1 cellular context compared by ENCODE assay signal in the genomic region with DNA sequence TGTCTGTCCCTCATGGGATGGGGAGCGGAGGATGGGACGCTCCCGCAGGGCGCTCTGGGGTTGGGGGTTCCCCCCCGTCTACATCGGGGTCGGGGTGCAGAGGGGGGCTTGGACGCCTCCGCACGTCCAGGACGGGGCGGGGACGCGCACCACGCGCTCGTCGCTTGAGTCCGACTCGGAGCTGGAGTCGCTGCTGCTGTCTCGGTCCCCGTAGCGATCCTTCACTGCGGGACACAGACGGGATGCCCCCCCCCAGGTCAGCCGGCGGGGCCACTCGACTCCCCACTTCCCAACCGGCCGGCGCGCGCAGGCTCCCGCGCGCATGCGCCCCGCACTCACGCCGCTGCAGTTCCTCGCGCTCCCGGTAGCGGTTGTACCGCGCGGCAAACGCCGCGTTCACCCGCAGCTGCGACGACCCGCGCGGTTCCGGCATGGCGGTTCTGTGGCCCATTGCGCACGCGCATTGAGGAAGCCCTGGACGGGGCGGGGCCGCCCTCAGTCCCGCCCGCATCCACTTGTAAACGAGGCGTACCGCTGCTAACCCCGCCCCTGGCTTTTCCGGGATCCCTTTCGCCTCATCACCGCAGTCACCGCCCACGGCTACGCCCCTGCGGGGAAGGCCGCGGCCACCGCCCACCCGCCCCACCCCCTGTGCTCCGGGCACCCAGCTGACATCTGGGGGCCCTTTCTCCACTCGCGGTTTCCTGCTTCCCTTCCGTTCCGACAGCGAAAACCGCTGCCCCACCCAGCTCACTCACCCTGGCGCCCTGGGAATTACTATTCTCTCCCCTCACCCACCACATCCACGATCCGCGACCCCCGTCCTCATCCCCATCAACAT.
TF ChIP-seq lines count a peak whose summit lies in the region.

A gene (minus strand): TSS at position 444 of the 841 bp plus-strand sequence. CDS start 11 bp downstream, at position 433.

TF ChIP-seq in K562, 482 proteins besides CTCF, POLR2A, EP300 and RAD21 (continued from another document and continues in another):
- TF ChIP-seq, protein P1, sequence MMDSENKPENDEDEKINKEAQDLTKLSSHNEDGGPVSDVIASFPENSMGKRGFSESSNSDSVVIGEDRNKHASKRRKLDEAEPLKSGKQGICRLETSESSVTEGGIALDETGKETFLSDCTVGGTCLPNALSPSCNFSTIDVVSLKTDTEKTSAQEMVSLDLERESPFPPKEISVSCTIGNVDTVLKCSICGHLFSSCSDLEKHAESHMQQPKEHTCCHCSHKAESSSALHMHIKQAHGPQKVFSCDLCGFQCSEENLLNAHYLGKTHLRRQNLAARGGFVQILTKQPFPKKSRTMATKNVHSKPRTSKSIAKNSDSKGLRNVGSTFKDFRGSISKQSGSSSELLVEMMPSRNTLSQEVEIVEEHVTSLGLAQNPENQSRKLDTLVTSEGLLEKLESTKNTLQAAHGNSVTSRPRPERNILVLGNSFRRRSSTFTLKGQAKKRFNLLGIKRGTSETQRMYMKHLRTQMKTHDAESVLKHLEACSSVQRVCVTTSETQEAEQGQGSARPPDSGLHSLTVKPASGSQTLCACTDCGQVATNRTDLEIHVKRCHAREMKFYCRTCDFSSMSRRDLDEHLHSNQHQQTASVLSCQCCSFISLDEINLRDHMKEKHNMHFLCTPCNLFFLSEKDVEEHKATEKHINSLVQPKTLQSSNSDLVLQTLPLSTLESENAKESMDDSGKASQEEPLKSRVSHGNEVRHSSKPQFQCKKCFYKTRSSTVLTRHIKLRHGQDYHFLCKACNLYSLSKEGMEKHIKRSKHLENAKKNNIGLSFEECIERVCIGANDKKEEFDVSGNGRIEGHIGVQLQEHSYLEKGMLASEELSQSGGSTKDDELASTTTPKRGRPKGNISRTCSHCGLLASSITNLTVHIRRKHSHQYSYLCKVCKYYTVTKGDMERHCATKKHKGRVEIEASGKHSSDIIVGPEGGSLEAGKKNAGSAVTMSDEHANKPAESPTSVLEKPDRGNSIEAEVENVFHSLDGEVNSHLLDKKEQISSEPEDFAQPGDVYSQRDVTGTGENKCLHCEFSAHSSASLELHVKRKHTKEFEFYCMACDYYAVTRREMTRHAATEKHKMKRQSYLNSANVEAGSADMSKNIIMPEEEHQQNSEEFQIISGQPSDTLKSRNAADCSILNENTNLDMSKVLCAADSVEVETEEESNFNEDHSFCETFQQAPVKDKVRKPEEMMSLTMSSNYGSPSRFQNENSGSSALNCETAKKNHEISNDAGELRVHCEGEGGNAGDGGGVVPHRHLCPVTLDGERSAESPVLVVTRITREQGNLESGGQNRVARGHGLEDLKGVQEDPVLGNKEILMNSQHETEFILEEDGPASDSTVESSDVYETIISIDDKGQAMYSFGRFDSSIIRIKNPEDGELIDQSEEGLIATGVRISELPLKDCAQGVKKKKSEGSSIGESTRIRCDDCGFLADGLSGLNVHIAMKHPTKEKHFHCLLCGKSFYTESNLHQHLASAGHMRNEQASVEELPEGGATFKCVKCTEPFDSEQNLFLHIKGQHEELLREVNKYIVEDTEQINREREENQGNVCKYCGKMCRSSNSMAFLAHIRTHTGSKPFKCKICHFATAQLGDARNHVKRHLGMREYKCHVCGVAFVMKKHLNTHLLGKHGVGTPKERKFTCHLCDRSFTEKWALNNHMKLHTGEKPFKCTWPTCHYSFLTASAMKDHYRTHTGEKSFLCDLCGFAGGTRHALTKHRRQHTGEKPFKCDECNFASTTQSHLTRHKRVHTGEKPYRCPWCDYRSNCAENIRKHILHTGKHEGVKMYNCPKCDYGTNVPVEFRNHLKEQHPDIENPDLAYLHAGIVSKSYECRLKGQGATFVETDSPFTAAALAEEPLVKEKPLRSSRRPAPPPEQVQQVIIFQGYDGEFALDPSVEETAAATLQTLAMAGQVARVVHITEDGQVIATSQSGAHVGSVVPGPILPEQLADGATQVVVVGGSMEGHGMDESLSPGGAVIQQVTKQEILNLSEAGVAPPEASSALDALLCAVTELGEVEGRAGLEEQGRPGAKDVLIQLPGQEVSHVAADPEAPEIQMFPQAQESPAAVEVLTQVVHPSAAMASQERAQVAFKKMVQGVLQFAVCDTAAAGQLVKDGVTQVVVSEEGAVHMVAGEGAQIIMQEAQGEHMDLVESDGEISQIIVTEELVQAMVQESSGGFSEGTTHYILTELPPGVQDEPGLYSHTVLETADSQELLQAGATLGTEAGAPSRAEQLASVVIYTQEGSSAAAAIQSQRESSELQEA (IDR thresholded peaks at IDR 0.05; ENCODE audit: low read depth): no peak
- TF ChIP-seq SMAD2 (IDR thresholded peaks at IDR 0.05; ENCODE audit: low read depth, low read length) (no peak), SMARCA4 (IDR thresholded peaks at IDR 0.05) (no peak), PURB (CRISPR knock-in tag; IDR thresholded peaks at IDR 0.05; ENCODE audit: low read depth) (no peak), CREB1 (IDR thresholded peaks at IDR 0.05) (peak; percentile 58), CREB1 (CRISPR knock-in tag; IDR thresholded peaks at IDR 0.05) (peak; percentile 65; the same call in 1 of the 2 replicates), YY1 (IDR thresholded peaks at IDR 0.05; ENCODE audit: borderline replicate concordance in 1 of 3, control insufficient read depth in 1 of 3, extremely low read depth in 1 of 3, insufficient read depth in 3 of 3, insufficient read length in 1 of 3, insufficient replicate concordance in 2 of 3, low read depth in 1 of 3, low read length in 2 of 3) (peak; percentile 55 to 91 (median 86)), ESRRA (IDR thresholded peaks at IDR 0.05; ENCODE audit: borderline replicate concordance, low read depth) (peak; percentile 43; the same call in 1 of the 2 replicates), IFI16 (CRISPR knock-in tag; IDR thresholded peaks at IDR 0.05) (no peak), RFX5 (IDR thresholded peaks at IDR 0.05; ENCODE audit: low read depth, low read length) (no peak), TAF9B (IDR thresholded peaks at IDR 0.05; ENCODE audit: partially characterized antibody) (peak; percentile 33), HDAC2 (IDR thresholded peaks at IDR 0.05) (no peak), SPI1 (IDR thresholded peaks at IDR 0.05; ENCODE audit: borderline replicate concordance, low read depth, low read length) (no peak), ZNF212 (CRISPR knock-in tag; IDR thresholded peaks at IDR 0.05) (no peak), SAP30 (IDR thresholded peaks at IDR 0.05; ENCODE audit: borderline replicate concordance, insufficient read depth, low read depth, low read length, poor library complexity, severe bottlenecking) (peak; percentile 68), GATAD2A (IDR thresholded peaks at IDR 0.05) (no peak), MCM5 (IDR thresholded peaks at IDR 0.05; ENCODE audit: low read depth) (no peak), ERF (CRISPR knock-in tag; IDR thresholded peaks at IDR 0.05) (peak; percentile 29; the same call in 1 of the 2 replicates), ZNF165 (CRISPR knock-in tag; IDR thresholded peaks at IDR 0.05; ENCODE audit: borderline replicate concordance) (no peak), NR3C1 (CRISPR knock-in tag; IDR thresholded peaks at IDR 0.05) (peak; percentile 66; the same call in 1 of the 2 replicates), YBX1 (IDR thresholded peaks at IDR 0.05) (no peak), LCOR (CRISPR knock-in tag; IDR thresholded peaks at IDR 0.05) (no peak; the same call in 1 of the 2 replicates), GABPB1 (CRISPR knock-in tag; IDR thresholded peaks at IDR 0.05) (peak; percentile 78), ZBTB7A (IDR thresholded peaks at IDR 0.05; ENCODE audit: borderline replicate concordance, control insufficient read depth, low read depth, low read length) (peak; percentile 81; the same call in 1 of the 2 replicates), RBFOX2 (IDR thresholded peaks at IDR 0.05; ENCODE audit: low read depth, low read length) (peak; percentile 91)
- TF ChIP-seq, protein P2, sequence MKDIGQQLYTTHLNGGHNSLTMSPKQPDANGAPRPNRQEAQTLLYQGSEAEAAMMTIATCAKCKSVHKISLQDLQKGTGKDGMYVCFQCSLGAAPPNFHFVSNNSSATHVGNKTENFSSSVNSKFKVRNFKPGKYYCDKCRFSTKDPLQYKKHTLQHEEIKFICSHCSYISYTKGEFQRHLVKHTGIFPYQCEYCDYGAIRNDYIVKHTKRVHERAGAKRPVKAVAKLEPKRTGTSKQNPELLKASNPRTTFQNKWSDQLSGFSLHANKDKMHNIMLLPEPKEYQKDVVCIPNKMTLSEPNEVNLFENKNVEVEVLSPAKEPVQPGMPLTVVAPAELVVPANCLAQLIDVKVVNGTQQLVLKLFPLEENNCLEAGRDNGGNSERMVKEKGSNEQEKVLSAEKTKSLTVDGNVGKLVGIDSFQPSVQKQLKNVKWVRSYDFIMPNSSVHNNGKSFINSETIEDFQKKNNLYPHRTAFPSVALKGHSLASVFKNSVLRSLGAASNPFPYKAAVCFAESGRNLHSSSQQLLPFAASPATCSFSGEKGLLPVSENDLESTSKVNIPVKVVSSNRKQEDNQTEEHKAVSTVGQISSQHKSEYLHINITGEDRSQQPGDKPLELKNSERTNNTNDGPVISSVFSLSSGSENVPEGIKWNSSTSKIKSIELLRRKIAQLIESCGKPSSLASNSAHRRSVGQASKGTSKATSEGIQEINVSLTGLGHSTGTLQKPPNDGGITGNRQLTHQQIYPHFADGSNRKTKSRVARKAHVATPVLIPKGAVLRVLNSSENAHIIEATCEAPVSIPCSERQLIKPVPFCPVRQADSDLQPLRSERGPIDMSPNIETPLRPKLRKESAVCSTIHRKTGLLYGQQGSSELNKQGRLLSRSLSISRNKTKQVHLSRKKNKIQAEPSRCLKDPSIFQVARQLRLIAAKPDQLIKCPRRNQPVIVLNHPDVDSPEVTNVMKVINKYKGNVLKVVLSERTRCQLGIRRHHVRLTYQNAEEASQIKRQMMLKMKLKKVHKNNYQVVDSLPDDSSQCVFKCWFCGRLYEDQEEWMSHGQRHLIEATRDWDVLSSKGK (CRISPR knock-in tag; IDR thresholded peaks at IDR 0.05): no peak
- TF ChIP-seq, protein P3, sequence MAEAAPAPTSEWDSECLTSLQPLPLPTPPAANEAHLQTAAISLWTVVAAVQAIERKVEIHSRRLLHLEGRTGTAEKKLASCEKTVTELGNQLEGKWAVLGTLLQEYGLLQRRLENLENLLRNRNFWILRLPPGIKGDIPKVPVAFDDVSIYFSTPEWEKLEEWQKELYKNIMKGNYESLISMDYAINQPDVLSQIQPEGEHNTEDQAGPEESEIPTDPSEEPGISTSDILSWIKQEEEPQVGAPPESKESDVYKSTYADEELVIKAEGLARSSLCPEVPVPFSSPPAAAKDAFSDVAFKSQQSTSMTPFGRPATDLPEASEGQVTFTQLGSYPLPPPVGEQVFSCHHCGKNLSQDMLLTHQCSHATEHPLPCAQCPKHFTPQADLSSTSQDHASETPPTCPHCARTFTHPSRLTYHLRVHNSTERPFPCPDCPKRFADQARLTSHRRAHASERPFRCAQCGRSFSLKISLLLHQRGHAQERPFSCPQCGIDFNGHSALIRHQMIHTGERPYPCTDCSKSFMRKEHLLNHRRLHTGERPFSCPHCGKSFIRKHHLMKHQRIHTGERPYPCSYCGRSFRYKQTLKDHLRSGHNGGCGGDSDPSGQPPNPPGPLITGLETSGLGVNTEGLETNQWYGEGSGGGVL (CRISPR knock-in tag; IDR thresholded peaks at IDR 0.05): no peak
- TF ChIP-seq, protein P4, sequence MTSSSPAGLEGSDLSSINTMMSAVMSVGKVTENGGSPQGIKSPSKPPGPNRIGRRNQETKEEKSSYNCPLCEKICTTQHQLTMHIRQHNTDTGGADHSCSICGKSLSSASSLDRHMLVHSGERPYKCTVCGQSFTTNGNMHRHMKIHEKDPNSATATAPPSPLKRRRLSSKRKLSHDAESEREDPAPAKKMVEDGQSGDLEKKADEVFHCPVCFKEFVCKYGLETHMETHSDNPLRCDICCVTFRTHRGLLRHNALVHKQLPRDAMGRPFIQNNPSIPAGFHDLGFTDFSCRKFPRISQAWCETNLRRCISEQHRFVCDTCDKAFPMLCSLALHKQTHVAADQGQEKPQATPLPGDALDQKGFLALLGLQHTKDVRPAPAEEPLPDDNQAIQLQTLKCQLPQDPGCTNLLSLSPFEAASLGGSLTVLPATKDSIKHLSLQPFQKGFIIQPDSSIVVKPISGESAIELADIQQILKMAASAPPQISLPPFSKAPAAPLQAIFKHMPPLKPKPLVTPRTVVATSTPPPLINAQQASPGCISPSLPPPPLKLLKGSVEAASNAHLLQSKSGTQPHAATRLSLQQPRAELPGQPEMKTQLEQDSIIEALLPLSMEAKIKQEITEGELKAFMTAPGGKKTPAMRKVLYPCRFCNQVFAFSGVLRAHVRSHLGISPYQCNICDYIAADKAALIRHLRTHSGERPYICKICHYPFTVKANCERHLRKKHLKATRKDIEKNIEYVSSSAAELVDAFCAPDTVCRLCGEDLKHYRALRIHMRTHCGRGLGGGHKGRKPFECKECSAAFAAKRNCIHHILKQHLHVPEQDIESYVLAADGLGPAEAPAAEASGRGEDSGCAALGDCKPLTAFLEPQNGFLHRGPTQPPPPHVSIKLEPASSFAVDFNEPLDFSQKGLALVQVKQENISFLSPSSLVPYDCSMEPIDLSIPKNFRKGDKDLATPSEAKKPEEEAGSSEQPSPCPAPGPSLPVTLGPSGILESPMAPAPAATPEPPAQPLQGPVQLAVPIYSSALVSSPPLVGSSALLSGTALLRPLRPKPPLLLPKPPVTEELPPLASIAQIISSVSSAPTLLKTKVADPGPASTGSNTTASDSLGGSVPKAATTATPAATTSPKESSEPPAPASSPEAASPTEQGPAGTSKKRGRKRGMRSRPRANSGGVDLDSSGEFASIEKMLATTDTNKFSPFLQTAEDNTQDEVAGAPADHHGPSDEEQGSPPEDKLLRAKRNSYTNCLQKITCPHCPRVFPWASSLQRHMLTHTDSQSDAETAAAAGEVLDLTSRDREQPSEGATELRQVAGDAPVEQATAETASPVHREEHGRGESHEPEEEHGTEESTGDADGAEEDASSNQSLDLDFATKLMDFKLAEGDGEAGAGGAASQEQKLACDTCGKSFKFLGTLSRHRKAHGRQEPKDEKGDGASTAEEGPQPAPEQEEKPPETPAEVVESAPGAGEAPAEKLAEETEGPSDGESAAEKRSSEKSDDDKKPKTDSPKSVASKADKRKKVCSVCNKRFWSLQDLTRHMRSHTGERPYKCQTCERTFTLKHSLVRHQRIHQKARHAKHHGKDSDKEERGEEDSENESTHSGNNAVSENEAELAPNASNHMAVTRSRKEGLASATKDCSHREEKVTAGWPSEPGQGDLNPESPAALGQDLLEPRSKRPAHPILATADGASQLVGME (CRISPR knock-in tag; IDR thresholded peaks at IDR 0.05): no peak
- TF ChIP-seq, protein P5, sequence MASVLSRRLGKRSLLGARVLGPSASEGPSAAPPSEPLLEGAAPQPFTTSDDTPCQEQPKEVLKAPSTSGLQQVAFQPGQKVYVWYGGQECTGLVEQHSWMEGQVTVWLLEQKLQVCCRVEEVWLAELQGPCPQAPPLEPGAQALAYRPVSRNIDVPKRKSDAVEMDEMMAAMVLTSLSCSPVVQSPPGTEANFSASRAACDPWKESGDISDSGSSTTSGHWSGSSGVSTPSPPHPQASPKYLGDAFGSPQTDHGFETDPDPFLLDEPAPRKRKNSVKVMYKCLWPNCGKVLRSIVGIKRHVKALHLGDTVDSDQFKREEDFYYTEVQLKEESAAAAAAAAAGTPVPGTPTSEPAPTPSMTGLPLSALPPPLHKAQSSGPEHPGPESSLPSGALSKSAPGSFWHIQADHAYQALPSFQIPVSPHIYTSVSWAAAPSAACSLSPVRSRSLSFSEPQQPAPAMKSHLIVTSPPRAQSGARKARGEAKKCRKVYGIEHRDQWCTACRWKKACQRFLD (CRISPR knock-in tag; IDR thresholded peaks at IDR 0.05): peak; percentile 65; the same call in 1 of the 2 replicates
- TF ChIP-seq, protein P6, sequence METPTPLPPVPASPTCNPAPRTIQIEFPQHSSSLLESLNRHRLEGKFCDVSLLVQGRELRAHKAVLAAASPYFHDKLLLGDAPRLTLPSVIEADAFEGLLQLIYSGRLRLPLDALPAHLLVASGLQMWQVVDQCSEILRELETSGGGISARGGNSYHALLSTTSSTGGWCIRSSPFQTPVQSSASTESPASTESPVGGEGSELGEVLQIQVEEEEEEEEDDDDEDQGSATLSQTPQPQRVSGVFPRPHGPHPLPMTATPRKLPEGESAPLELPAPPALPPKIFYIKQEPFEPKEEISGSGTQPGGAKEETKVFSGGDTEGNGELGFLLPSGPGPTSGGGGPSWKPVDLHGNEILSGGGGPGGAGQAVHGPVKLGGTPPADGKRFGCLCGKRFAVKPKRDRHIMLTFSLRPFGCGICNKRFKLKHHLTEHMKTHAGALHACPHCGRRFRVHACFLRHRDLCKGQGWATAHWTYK (CRISPR knock-in tag; IDR thresholded peaks at IDR 0.05): peak; percentile 58
